1 cellular context compared by ENCODE assay signal in the genomic region with DNA sequence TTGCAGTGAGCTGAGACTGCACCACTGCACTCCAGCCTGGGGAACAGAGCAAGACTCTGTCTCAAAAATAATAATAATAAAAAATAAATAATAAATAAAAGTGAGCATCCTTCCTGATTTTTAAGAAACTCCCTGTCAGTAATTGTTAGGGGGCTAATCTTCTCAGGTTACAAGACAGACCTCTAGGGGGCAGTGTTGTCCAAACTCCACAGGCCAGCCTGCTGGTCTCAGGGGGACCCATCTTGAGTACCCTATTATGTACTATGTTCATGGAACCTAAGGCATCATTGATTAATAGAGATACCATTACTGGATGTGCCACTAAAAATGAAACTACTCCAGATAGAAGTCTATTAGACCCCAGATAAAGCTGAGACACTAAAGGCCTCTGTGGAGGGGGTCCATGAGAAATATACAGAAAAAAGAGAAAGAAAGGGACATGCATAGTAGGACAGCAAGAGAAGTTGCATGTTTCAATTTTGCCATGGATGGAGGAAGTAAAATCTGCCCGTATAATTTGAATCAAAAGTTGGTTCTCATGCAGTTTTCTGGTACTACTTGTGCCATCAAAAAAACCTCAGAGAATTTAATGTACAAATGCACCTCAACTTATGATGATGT.
TF ChIP-seq lines count a peak whose summit lies in the region.

No MANE protein-coding gene starts in this region.

TF ChIP-seq in HepG2, 621 proteins besides CTCF, POLR2A, EP300 and RAD21 (continued from another document):
- no peak for TF ChIP-seq STAT5B (CRISPR knock-in tag; IDR thresholded peaks at IDR 0.05)
